25 cellular contexts compared by ENCODE assay signal in the genomic region with DNA sequence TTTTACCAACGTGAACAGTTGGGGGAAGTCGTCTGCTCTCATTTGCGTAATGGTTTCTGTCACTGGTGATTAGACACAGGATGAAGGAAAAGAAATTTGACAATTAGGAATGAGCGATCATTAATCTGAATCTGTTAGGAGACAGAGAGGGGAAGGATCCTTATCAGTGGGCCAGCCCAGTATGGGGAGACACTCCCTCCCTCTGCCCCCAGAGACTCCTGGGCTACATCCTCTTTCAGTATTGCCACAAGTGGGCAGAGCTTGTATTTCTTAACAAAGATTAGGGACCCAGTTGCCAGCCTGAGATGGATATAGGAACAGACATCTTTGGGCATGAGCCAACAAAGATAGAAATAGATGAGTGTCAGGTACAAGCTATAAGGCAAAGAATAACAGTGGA. TPM values are rescaled to one million over a fixed set of nuclear protein-coding genes. Genes with fewer than 3 reads are reported as not detected.
DNase-seq lines count a peak whose midpoint lies in the region; ATAC-seq, FAIRE-seq and TF ChIP-seq lines count a peak whose summit lies in the region.
"Had no signal": no experiment of that assay in that cellular context is flagged by ENCODE, and none has a peak within 500 bp of the region (broad histone marks: within the 10 kb centered on the region; RNA-seq: fewer than 3 reads in every experiment).

No MANE protein-coding gene starts in this region.

- no peak for TF ChIP-seq EP300 in GM12878 (IDR thresholded peaks at IDR 0.05; ENCODE audit: borderline replicate concordance in 1 of 2, control insufficient read depth in 1 of 2, low read depth in 2 of 2, low read length in 2 of 2)

- TSS peak; percentile 15 for BruUV-seq in GM12878 (replicated peaks; lab: Mats Ljungman, UMichigan)

- H4K20me1 ChIP-seq in GM12878 (ENCODE audit: control insufficient read depth, insufficient read depth) = no peaks in the 10 kb centered on the region

- no peak for ATAC-seq in GM12878
- peak; percentile 82 for ATAC-seq in upper lobe of right lung
- ATAC-seq in HG03196 (IDR thresholded peaks at IDR 0.05; ENCODE audit: unreplicated experiment) = no peak
- ATAC-seq: mucosa of descending colon had no signal

- CTCF ChIA-PET in GM12878 (lab: Yijun Ruan, JAX) = interaction anchor here (1.2 kb wide), 1 partner anchor 11 kb away, joined by 3 read pairs; no protein-coding TSS in a partner anchor

- H3K4me2 ChIP-seq in GM12878 (ENCODE audit: control insufficient read depth, insufficient read depth) = no peak overlapping the region
- H3K4me2 ChIP-seq: SK-N-SH had no signal

- TF ChIP-seq CTCF in NB4 (IDR thresholded peaks at IDR 0.05; ENCODE audit: low read depth, low read length) = no peak
- TF ChIP-seq CTCF in GM12878 (IDR thresholded peaks at IDR 0.05 in 2 of 3, conservative IDR thresholded peaks at IDR 0.05 in 1 of 3; ENCODE audit: control insufficient read depth in 2 of 3, extremely low read depth in 1 of 3, insufficient read depth in 1 of 3, low read depth in 3 of 3, low read length in 3 of 3) = no peak
- no peak for TF ChIP-seq CTCF in upper lobe of right lung (IDR thresholded peaks at IDR 0.05)

- H3K27me3 ChIP-seq in GM12878 (replicated peaks in 1 of 2; ENCODE audit: control insufficient read depth in 2 of 2, insufficient read depth in 2 of 2, low read length in 1 of 2) (no peaks in the 10 kb centered on the region), upper lobe of right lung (no peaks in the 10 kb centered on the region)
- H3K27me3 ChIP-seq: breast epithelium, heart right ventricle, suprapubic skin had no signal

- H3K36me3 ChIP-seq in GM12878 (ENCODE audit: control insufficient read depth in 2 of 2, insufficient read depth in 2 of 2, low read length in 1 of 2) = peaks cover 16 to 23% of the 10 kb centered on the region in 2 experiments
- H3K36me3 ChIP-seq in upper lobe of right lung = peaks cover 55% of the 10 kb centered on the region
- H3K36me3 ChIP-seq: breast epithelium had no signal

- DNase-seq in SKM-1 treated with dmso at 0.1 percent for 144 hours (lab: John Stamatoyannopoulos, UW; ENCODE audit: unreplicated experiment) (peak; percentile 18), SKM-1 (lab: John Stamatoyannopoulos, UW; ENCODE audit: unreplicated experiment) (no peak), NB4 (ENCODE audit: low read depth) (peak; percentile 55), GM12878 (ENCODE audit: low read depth, low spot score) (no peak), upper lobe of right lung (no peak), T-helper 1 cell (no peak), HTR-8/SVneo (ENCODE audit: insufficient read length, low spot score) (no peak)
- DNase-seq: activated CD4-positive, alpha-beta T cell treated with anti-CD3 and anti-CD28 coated beads for 48 hours; activated effector memory CD4-positive, alpha-beta T cell treated with anti-CD3 and anti-CD28 coated beads, Interleukin-2, amount 50 U/mL, for 16 hours; activated T-cell treated with anti-CD3 and anti-CD28 coated beads, Interleukin-2, amount 50 U/mL, for 24 hours; DMS153; H7; heart right ventricle; Karpas-422; mucosa of descending colon; NCI-H1048; NCI-H82; SK-N-SH; stimulated activated naive CD4-positive, alpha-beta T cell; WERI-Rb-1 had no signal

- TF ChIP-seq POLR2A in NB4 (IDR thresholded peaks at IDR 0.05; ENCODE audit: extremely low read depth, insufficient read length) = no peak
- no peak for TF ChIP-seq POLR2A in GM12878 (IDR thresholded peaks at IDR 0.05; ENCODE audit: low read depth, low read length)

- POLR2A ChIA-PET in GM12878 (lab: Charles Lee) = interaction anchor here (0.7 kb wide), 1 partner anchor 13 kb away, joined by 3 read pairs; no protein-coding TSS in a partner anchor

- H3K9me3 ChIP-seq in GM12878 (replicated peaks; ENCODE audit: control insufficient read depth, insufficient read depth, low read length) = no peaks in the 10 kb centered on the region
- H3K9me3 ChIP-seq in upper lobe of right lung = no peaks in the 10 kb centered on the region
- H3K9me3 ChIP-seq: breast epithelium, heart right ventricle, mucosa of descending colon, SK-N-SH, suprapubic skin had no signal

- RAD21 ChIA-PET in GM12878 (lab: Charles Lee; ENCODE audit: unreplicated experiment) = interaction anchor here (1.1 kb wide), 1 partner anchor 121 kb away, joined by 3 read pairs; no protein-coding TSS in a partner anchor

- TF ChIP-seq RAD21 in GM12878 (IDR thresholded peaks at IDR 0.05; ENCODE audit: insufficient read depth, low read depth, low read length) = no peak

- SMC1A ChIA-PET in GM12878 (lab: Charles Lee; ENCODE audit: uncharacterized antibody, unreplicated experiment) = interaction anchor here (1.1 to 1.5 kb wide), 2 partner anchors 12 to 320 kb away, joined by 3 to 4 read pairs; no protein-coding TSS in a partner anchor

- no peak for FAIRE-seq in GM12878 (lab: Jason Lieb, UNC)
- FAIRE-seq in HTR-8/SVneo (lab: Jason Lieb, UNC) = no peak
- FAIRE-seq: frontal cortex had no signal

- no peaks in the 10 kb centered on the region for H3K79me2 ChIP-seq in GM12878 (ENCODE audit: control insufficient read depth, insufficient read depth, low read length)

- no peak overlapping the region for H3K9ac ChIP-seq in GM12878 (ENCODE audit: control insufficient read depth, insufficient read depth, low read length)
- H3K9ac ChIP-seq: SK-N-SH had no signal

- H3K4me3 ChIP-seq in NB4 (ENCODE audit: low read depth, low read length) = no peak overlapping the region
- no peak overlapping the region for H3K4me3 ChIP-seq in GM12878
- no peak overlapping the region for H3K4me3 ChIP-seq in upper lobe of right lung
- H3K4me3 ChIP-seq: breast epithelium, heart right ventricle, lung, mucosa of descending colon, suprapubic skin had no signal

- H3K4me1 ChIP-seq in GM12878 (ENCODE audit: control insufficient read depth, insufficient read depth, low read length) (no peaks in the 10 kb centered on the region), upper lobe of right lung (no peaks in the 10 kb centered on the region)
- H3K4me1 ChIP-seq: breast epithelium, heart right ventricle, suprapubic skin had no signal

- 78% methylated on average over 4 of the region's 4 CpGs for WGBS in GM12878 (ENCODE audit: insufficient coverage, insufficient replicate concordance, low lambda C conversion rate, missing lambda C conversion rate)

- in situ Hi-C loops in GM12878 (cut with MboI) = no loop called here

- H3K27ac ChIP-seq in GM12878 (ENCODE audit: control insufficient read depth, insufficient read depth) (no peak overlapping the region), upper lobe of right lung (no peak overlapping the region)
- H3K27ac ChIP-seq: breast epithelium, heart right ventricle, suprapubic skin, WERI-Rb-1 had no signal

- H2AFZ ChIP-seq in GM12878 (ENCODE audit: control insufficient read depth, low read depth, low read length) = no peak overlapping the region

- intact Hi-C loops in GM12878 (cut with micrococcal nuclease; ENCODE audit: unreplicated experiment) (no loop called here), upper lobe of right lung (cut with DNase I) (no loop called here)

RNA-seq across cellular contexts. Expression of gene HIF1AN, which starts 15.5 kb away (rescaled TPM):
- total RNA-seq in GM12878 (2013; cell fraction: nucleolus; rRNA removed) = 50.6 and 53.4 TPM in 2 replicates
- total RNA-seq in GM12878 (2014; rRNA removed) (5.5 and 6.2 TPM in 2 replicates), GM12878 (2014; rRNA removed; fragmentation: Illumina TruSeq; extraction: Trizol) (14.1 and 14.8 TPM in 2 replicates), GM12878 (2021) (32.2 TPM in 2 replicates), upper lobe of right lung (36.8 TPM)
- 17.2 TPM for polyA plus RNA-seq in GM12878 (2011; ENCODE audit: low read depth)
- polyA plus RNA-seq in GM12878 (2011; rRNA removed) (15.5 and 22.4 TPM in 2 replicates), GM12878 (2014; fragmentation: Illumina TruSeq; extraction: Trizol) (15.9 and 19.7 TPM in 2 replicates), GM12878 (2014; fragmentation: Nextera tagmentation; extraction: Ambion mirVana) (1 to 10 TPM; 1.9 to 2.2 TPM), GM12878 (2014; rRNA removed) (10.6 and 14.5 TPM in 2 replicates), GM12878 (2016; fragmentation: Nextera tagmentation; extraction: Ambion mirVana) (10 to 100 TPM; 35.7 to 37.2 TPM)
- polyA plus RNA-seq in GM12878 (2011; cell fraction: cytosol; rRNA removed) = 9.2 and 11.1 TPM in 2 replicates
- polyA plus RNA-seq in GM12878 (2011; cell fraction: nucleus; rRNA removed) = 17.7 and 19.6 TPM in 2 replicates
- polyA plus RNA-seq in GM12878 (2012) = 16.6 and 20.0 TPM in 2 replicates
- 19.2 and 22.6 TPM in 2 replicates for polyA minus RNA-seq in GM12878 (2011; rRNA and poly(A)+ RNA removed)
- polyA minus RNA-seq in GM12878 (2011; cell fraction: cytosol; rRNA and poly(A)+ RNA removed) = 4.4 and 5.3 TPM in 2 replicates
- 10.2 and 13.8 TPM in 2 replicates for polyA minus RNA-seq in GM12878 (2011; cell fraction: nucleus; rRNA and poly(A)+ RNA removed)

RNA-seq across cellular contexts. Expression of gene NDUFB8, which starts 21.6 kb away (rescaled TPM):
- total RNA-seq in GM12878 (2013; cell fraction: nucleolus; rRNA removed) = 199 and 220 TPM in 2 replicates
- 344 and 365 TPM in 2 replicates for total RNA-seq in GM12878 (2014; rRNA removed)
- 230 and 249 TPM in 2 replicates for total RNA-seq in GM12878 (2014; rRNA removed; fragmentation: Illumina TruSeq; extraction: Trizol)
- 203 and 211 TPM in 2 replicates for total RNA-seq in GM12878 (2021)
- 158 TPM for polyA plus RNA-seq in GM12878 (2011; ENCODE audit: low read depth)
- polyA plus RNA-seq in GM12878 (2011; rRNA removed) = 214 and 287 TPM in 2 replicates
- polyA plus RNA-seq in GM12878 (2011; cell fraction: cytosol; rRNA removed) = 488 and 543 TPM in 2 replicates
- polyA plus RNA-seq in GM12878 (2011; cell fraction: nucleus; rRNA removed) = 213 and 224 TPM in 2 replicates
- polyA plus RNA-seq in GM12878 (2012) = 197 and 205 TPM in 2 replicates
- polyA plus RNA-seq in GM12878 (2014; fragmentation: Illumina TruSeq; extraction: Trizol) = 169 and 180 TPM in 2 replicates
- 100 to 1,000 TPM; 475 to 572 TPM for polyA plus RNA-seq in GM12878 (2014; fragmentation: Nextera tagmentation; extraction: Ambion mirVana)
- polyA plus RNA-seq in GM12878 (2014; rRNA removed) = 421 and 443 TPM in 2 replicates
- polyA plus RNA-seq in GM12878 (2016; fragmentation: Nextera tagmentation; extraction: Ambion mirVana) = 100 to 1,000 TPM; 500 to 536 TPM
- 192 and 275 TPM in 2 replicates for polyA minus RNA-seq in GM12878 (2011; rRNA and poly(A)+ RNA removed)
- polyA minus RNA-seq in GM12878 (2011; cell fraction: cytosol; rRNA and poly(A)+ RNA removed) = 39.2 and 52.5 TPM in 2 replicates
- 64.2 and 80.5 TPM in 2 replicates for polyA minus RNA-seq in GM12878 (2011; cell fraction: nucleus; rRNA and poly(A)+ RNA removed)
- total RNA-seq in upper lobe of right lung = 110 TPM

RNA-seq across cellular contexts. Expression of gene SEC31B, which starts 31.6 kb away (rescaled TPM):
- total RNA-seq in GM12878 (2013; cell fraction: nucleolus; rRNA removed) = 118 and 120 TPM in 2 replicates
- total RNA-seq in GM12878 (2014; rRNA removed) = 5.8 and 6.6 TPM in 2 replicates
- total RNA-seq in GM12878 (2014; rRNA removed; fragmentation: Illumina TruSeq; extraction: Trizol) = 3.9 and 4.4 TPM in 2 replicates
- 10.6 and 12.4 TPM in 2 replicates for total RNA-seq in GM12878 (2021)
- 14.6 TPM for polyA plus RNA-seq in GM12878 (2011; ENCODE audit: low read depth)
- polyA plus RNA-seq in GM12878 (2011; rRNA removed) = 21.2 and 24.3 TPM in 2 replicates
- polyA plus RNA-seq in GM12878 (2011; cell fraction: cytosol; rRNA removed) = 11.2 and 13.9 TPM in 2 replicates
- polyA plus RNA-seq in GM12878 (2011; cell fraction: nucleus; rRNA removed) = 185 and 225 TPM in 2 replicates
- 18.3 and 19.6 TPM in 2 replicates for polyA plus RNA-seq in GM12878 (2012)
- polyA plus RNA-seq in GM12878 (2014; fragmentation: Illumina TruSeq; extraction: Trizol) = 10.9 and 13.6 TPM in 2 replicates
- 1 to 10 TPM; 3.4 to 5.8 TPM for polyA plus RNA-seq in GM12878 (2014; fragmentation: Nextera tagmentation; extraction: Ambion mirVana)
- 13.2 and 13.4 TPM in 2 replicates for polyA plus RNA-seq in GM12878 (2014; rRNA removed)
- 10 to 100 TPM in 1 of 2 experiments, 1 to 10 TPM in 1; 9.2 to 11.0 TPM for polyA plus RNA-seq in GM12878 (2016; fragmentation: Nextera tagmentation; extraction: Ambion mirVana)
- 12.7 and 14.6 TPM in 2 replicates for polyA minus RNA-seq in GM12878 (2011; rRNA and poly(A)+ RNA removed)
- 0.53 and 1.8 TPM in 2 replicates for polyA minus RNA-seq in GM12878 (2011; cell fraction: cytosol; rRNA and poly(A)+ RNA removed)
- polyA minus RNA-seq in GM12878 (2011; cell fraction: nucleus; rRNA and poly(A)+ RNA removed) = 27.7 and 36.7 TPM in 2 replicates
- 18.2 TPM for total RNA-seq in upper lobe of right lung

Comparison
In these comparisons a context has a peak if more than half of its experiments do, and no peak if none do; other contexts are left out.
1. DNase-seq: peak in SKM-1 treated with dmso at 0.1 percent for 144 hours (single experiment) and NB4 (single experiment); none in SKM-1 (single experiment), GM12878 (single experiment), upper lobe of right lung (single experiment), T-helper 1 cell (0 of 5) and HTR-8/SVneo (single experiment).